In the genomic region with DNA sequence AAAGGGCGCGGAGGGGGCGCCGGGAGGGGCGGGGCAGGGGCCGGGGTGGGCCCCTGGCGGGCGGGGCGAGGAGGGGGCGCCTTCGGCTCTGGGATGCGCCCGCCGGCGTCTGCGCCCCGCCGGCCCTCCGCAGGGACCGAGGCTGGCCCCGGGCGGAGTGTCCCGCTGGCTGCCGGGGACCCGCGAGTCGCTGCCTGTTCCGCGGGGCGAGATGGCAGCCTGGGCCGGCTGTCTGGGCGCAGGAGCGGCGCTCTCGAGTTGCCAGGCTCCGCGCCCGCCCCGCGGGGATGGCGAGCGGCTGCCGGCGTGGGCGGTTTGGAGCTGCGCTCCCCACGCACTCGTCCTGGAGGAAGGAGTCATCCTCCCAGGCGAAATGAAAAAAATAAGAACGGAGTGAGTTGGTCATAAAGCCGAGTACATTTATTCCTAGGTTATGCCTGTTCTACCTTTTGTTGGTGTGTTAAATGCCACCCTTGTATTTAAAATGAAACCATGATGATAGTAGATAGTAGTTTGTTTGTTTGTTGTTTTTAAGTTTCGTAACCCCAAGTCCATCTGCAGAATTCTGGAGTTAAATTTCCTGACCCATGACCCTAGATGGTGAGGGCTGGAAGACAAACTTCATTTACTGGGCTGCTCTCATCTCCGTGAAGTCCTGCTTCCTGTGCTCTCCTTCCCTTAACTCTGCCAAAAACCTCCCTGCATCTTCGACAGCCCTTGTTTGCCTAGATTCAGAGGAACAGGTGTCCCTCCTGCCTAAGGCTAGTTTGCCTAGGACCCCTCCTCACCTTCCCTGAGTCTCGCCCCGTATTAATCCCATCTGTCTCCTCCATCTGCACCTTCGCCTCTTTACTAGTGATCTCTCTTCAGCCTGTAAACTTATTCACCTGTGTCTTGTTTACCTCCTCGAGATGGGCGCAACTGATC, we compare ENCODE assay signal across 8 cellular contexts. TPM values are rescaled to one million over a fixed set of nuclear protein-coding genes. Genes with fewer than 3 reads are reported as not detected.
DNase-seq lines count a peak whose midpoint lies in the region; ATAC-seq and TF ChIP-seq lines count a peak whose summit lies in the region.

No MANE protein-coding gene starts in this region.

- peak; percentile 22 to 38 for ATAC-seq in naive thymus-derived CD8-positive, alpha-beta T cell

- peaks cover 23 to 62% (median 41%) of the 10 kb centered on the region in 5 donors for H3K27me3 Mint-ChIP-seq in naive thymus-derived CD8-positive, alpha-beta T cell
- peaks cover 64% of the 10 kb centered on the region for H3K27me3 Mint-ChIP-seq in type B pancreatic cell

- no peaks in the 10 kb centered on the region for H3K9me3 Mint-ChIP-seq in naive thymus-derived CD8-positive, alpha-beta T cell
- H3K9me3 Mint-ChIP-seq in type B pancreatic cell, result no peaks in the 10 kb centered on the region

- POLR2A ChIA-PET in naive thymus-derived CD8-positive, alpha-beta T cell (lab: Charles Lee), result no interaction called here

- H3K4me3 ChIP-seq in HFF-Myc (replicated peaks; ENCODE audit: low read depth, low read length), result peak overlapping the region; percentile 57

- peaks cover 9 to 15% (median 12%) of the 10 kb centered on the region in 4 donors for H3K4me1 Mint-ChIP-seq in naive thymus-derived CD8-positive, alpha-beta T cell
- peaks cover 17% of the 10 kb centered on the region for H3K4me1 Mint-ChIP-seq in type B pancreatic cell (ENCODE audit: unreplicated experiment)

- H3K27ac ChIP-seq in 22Rv1, result no peak overlapping the region

- H3K4me3 Mint-ChIP-seq in naive thymus-derived CD8-positive, alpha-beta T cell, result peak overlapping the region; percentile 66 to 90 (median 85)
- H3K4me3 Mint-ChIP-seq in type B pancreatic cell, result peak overlapping the region; percentile 83

- H3K36me3 Mint-ChIP-seq in naive thymus-derived CD8-positive, alpha-beta T cell, result no peaks in the 10 kb centered on the region
- H3K36me3 Mint-ChIP-seq in type B pancreatic cell, result peaks cover 5% of the 10 kb centered on the region

- DNase-seq in HFF-Myc (ENCODE audit: extremely low read depth, low read depth) (no peak), fibroblast of gingiva (ENCODE audit: low read depth) (peak; percentile 14), type B pancreatic cell (ENCODE audit: extremely low spot score, unreplicated experiment) (peak; percentile 68), NCI-H2107 treated with DMSO at 0.1 percent for 48 hours (lab: John Stamatoyannopoulos, UW; ENCODE audit: unreplicated experiment) (no peak), GDM1 (lab: John Stamatoyannopoulos, UW) (no peak)
- DNase-seq in activated T-cell treated with anti-CD3 and anti-CD28 coated beads, Interleukin-2, amount 50 U/mL, for 1 hour, result peak; percentile 52
- peak in 6 of 10 donors; percentile 13 to 47 (median 28) for DNase-seq in naive thymus-derived CD8-positive, alpha-beta T cell

- peak; percentile 23; the same call in 1 of the 2 replicates for TF ChIP-seq CTCF in 22Rv1 (IDR thresholded peaks at IDR 0.05)
- no peak for TF ChIP-seq CTCF in HFF-Myc (IDR thresholded peaks at IDR 0.05; ENCODE audit: low read depth, low read length, missing control alignments)
- no peak for TF ChIP-seq CTCF in type B pancreatic cell (conservative IDR thresholded peaks at IDR 0.05)

- H3K27ac Mint-ChIP-seq in naive thymus-derived CD8-positive, alpha-beta T cell, result peak overlapping the region in 9 of 10 donors; percentile 40 to 89 (median 81)
- H3K27ac Mint-ChIP-seq in type B pancreatic cell, result peak overlapping the region; percentile 3

RNA-seq across cellular contexts. Expression of gene EIF3F, which starts 32.8 kb away (rescaled TPM):
- total RNA-seq in naive thymus-derived CD8-positive, alpha-beta T cell, result 100 to 1,000 TPM; 310 to 319 TPM
- polyA plus RNA-seq in naive thymus-derived CD8-positive, alpha-beta T cell, result 100 to 1,000 TPM; 408 to 500 (median 458) TPM
- total RNA-seq in type B pancreatic cell (ENCODE audit: low replicate concordance), result 256 and 324 TPM in 2 replicates

RNA-seq across cellular contexts. Expression of gene NLRP10, which starts 54.7 kb away (rescaled TPM):
- not detected for total RNA-seq in naive thymus-derived CD8-positive, alpha-beta T cell
- polyA plus RNA-seq in naive thymus-derived CD8-positive, alpha-beta T cell, result not detected
- 0.24 TPM in 1 of 2 replicates, not detected in the other for total RNA-seq in type B pancreatic cell (ENCODE audit: low replicate concordance)

Comparison
In these comparisons a context has a peak if more than half of its experiments do, and no peak if none do; other contexts are left out.
1. DNase-seq: peak in activated T-cell treated with anti-CD3 and anti-CD28 coated beads, Interleukin-2, amount 50 U/mL, for 1 hour (single experiment), fibroblast of gingiva (single experiment), naive thymus-derived CD8-positive, alpha-beta T cell (6 of 10) and type B pancreatic cell (single experiment); none in HFF-Myc (single experiment), NCI-H2107 treated with DMSO at 0.1 percent for 48 hours (single experiment) and GDM1 (single experiment).